Comparison of ENCODE assay signal across 1 cellular context in the genomic region with DNA sequence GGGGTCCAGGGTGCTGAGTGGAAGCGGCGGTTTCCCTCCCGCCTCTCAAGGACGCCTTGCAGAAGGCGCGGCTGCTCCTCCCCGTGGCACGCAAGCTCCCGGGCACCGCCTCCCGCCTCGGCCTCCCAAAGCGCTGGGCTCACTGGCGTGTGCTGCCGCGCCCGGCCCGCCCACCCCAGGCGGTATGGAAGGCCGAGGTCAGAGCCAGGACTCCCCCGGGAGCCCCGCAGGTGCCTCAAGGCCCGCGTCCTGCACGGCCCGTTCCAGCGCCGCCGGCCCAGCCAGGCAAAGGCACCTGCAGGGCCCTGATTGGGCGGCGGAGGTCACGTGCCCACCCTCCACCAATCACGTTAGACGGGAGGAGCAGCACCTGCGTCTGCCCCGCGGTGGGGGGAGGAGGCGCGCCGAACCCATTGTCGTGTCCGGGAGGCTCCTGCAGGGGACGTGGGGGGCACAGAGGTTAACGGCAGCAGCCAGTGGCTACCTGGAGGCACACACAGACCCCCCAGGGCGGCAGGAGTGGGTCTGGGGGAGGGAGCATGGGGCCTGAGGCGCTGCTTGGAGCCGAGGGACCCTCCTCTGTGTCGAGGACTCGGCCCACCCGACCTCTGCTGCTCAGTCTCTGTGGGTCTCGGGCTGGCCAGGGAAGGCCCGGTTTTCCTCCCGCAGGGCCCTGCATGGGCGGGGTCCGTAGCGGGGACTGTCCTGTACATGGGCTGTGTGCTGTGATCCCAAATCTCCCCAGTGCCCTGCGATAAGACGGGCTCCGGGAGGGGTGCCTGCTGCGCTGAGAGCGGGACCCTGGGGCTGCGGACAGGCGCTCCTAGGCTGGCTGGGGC.
TF ChIP-seq lines count a peak whose summit lies in the region.

No MANE protein-coding gene starts in this region.

TF ChIP-seq in GM12878, 131 proteins besides CTCF, POLR2A, EP300 and RAD21 (continued from another document):
- TF ChIP-seq TARDBP (IDR thresholded peaks at IDR 0.05; ENCODE audit: borderline replicate concordance) (no peak), CBX5 (IDR thresholded peaks at IDR 0.05; ENCODE audit: low read depth) (no peak), MTA2 (IDR thresholded peaks at IDR 0.05; ENCODE audit: low read depth) (no peak), KDM1A (IDR thresholded peaks at IDR 0.05; ENCODE audit: borderline replicate concordance) (no peak), STAT3 (IDR thresholded peaks at IDR 0.05; ENCODE audit: low read depth, low read length) (no peak), HDGF (IDR thresholded peaks at IDR 0.05) (peak; percentile 78), RB1 (IDR thresholded peaks at IDR 0.05; ENCODE audit: borderline replicate concordance) (0 out of 2 replicates have a peak, but pooled peaks have one; percentile 25), RUNX3 (IDR thresholded peaks at IDR 0.05; ENCODE audit: low read length) (no peak), ZSCAN29 (IDR thresholded peaks at IDR 0.05) (no peak), RCOR1 (conservative IDR thresholded peaks at IDR 0.05; ENCODE audit: low read depth, low read length) (no peak), SREBF2 (IDR thresholded peaks at IDR 0.05; ENCODE audit: low read length) (no peak), WRNIP1 (IDR thresholded peaks at IDR 0.05; ENCODE audit: borderline replicate concordance, low read depth, low read length) (no peak), BCL11A (IDR thresholded peaks at IDR 0.05; ENCODE audit: low read depth, low read length) (no peak), ASH2L (IDR thresholded peaks at IDR 0.05; ENCODE audit: borderline replicate concordance, low read depth) (no peak), ZBED1 (IDR thresholded peaks at IDR 0.05; ENCODE audit: borderline replicate concordance) (no peak)
- TF ChIP-seq, protein P1, sequence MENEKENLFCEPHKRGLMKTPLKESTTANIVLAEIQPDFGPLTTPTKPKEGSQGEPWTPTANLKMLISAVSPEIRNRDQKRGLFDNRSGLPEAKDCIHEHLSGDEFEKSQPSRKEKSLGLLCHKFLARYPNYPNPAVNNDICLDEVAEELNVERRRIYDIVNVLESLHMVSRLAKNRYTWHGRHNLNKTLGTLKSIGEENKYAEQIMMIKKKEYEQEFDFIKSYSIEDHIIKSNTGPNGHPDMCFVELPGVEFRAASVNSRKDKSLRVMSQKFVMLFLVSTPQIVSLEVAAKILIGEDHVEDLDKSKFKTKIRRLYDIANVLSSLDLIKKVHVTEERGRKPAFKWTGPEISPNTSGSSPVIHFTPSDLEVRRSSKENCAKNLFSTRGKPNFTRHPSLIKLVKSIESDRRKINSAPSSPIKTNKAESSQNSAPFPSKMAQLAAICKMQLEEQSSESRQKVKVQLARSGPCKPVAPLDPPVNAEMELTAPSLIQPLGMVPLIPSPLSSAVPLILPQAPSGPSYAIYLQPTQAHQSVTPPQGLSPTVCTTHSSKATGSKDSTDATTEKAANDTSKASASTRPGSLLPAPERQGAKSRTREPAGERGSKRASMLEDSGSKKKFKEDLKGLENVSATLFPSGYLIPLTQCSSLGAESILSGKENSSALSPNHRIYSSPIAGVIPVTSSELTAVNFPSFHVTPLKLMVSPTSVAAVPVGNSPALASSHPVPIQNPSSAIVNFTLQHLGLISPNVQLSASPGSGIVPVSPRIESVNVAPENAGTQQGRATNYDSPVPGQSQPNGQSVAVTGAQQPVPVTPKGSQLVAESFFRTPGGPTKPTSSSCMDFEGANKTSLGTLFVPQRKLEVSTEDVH (IDR thresholded peaks at IDR 0.05; ENCODE audit: low read depth, partially characterized antibody), result no peak
- TF ChIP-seq, protein P2, sequence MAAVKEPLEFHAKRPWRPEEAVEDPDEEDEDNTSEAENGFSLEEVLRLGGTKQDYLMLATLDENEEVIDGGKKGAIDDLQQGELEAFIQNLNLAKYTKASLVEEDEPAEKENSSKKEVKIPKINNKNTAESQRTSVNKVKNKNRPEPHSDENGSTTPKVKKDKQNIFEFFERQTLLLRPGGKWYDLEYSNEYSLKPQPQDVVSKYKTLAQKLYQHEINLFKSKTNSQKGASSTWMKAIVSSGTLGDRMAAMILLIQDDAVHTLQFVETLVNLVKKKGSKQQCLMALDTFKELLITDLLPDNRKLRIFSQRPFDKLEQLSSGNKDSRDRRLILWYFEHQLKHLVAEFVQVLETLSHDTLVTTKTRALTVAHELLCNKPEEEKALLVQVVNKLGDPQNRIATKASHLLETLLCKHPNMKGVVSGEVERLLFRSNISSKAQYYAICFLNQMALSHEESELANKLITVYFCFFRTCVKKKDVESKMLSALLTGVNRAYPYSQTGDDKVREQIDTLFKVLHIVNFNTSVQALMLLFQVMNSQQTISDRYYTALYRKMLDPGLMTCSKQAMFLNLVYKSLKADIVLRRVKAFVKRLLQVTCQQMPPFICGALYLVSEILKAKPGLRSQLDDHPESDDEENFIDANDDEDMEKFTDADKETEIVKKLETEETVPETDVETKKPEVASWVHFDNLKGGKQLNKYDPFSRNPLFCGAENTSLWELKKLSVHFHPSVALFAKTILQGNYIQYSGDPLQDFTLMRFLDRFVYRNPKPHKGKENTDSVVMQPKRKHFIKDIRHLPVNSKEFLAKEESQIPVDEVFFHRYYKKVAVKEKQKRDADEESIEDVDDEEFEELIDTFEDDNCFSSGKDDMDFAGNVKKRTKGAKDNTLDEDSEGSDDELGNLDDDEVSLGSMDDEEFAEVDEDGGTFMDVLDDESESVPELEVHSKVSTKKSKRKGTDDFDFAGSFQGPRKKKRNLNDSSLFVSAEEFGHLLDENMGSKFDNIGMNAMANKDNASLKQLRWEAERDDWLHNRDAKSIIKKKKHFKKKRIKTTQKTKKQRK (IDR thresholded peaks at IDR 0.05; ENCODE audit: low read depth, low read length), result no peak
- TF ChIP-seq, protein P3, sequence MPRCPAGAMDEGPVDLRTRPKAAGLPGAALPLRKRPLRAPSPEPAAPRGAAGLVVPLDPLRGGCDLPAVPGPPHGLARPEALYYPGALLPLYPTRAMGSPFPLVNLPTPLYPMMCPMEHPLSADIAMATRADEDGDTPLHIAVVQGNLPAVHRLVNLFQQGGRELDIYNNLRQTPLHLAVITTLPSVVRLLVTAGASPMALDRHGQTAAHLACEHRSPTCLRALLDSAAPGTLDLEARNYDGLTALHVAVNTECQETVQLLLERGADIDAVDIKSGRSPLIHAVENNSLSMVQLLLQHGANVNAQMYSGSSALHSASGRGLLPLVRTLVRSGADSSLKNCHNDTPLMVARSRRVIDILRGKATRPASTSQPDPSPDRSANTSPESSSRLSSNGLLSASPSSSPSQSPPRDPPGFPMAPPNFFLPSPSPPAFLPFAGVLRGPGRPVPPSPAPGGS (IDR thresholded peaks at IDR 0.05; ENCODE audit: borderline replicate concordance, insufficient read depth, low read depth, low read length, poor library complexity, severe bottlenecking), result no peak
- TF ChIP-seq, protein P4, sequence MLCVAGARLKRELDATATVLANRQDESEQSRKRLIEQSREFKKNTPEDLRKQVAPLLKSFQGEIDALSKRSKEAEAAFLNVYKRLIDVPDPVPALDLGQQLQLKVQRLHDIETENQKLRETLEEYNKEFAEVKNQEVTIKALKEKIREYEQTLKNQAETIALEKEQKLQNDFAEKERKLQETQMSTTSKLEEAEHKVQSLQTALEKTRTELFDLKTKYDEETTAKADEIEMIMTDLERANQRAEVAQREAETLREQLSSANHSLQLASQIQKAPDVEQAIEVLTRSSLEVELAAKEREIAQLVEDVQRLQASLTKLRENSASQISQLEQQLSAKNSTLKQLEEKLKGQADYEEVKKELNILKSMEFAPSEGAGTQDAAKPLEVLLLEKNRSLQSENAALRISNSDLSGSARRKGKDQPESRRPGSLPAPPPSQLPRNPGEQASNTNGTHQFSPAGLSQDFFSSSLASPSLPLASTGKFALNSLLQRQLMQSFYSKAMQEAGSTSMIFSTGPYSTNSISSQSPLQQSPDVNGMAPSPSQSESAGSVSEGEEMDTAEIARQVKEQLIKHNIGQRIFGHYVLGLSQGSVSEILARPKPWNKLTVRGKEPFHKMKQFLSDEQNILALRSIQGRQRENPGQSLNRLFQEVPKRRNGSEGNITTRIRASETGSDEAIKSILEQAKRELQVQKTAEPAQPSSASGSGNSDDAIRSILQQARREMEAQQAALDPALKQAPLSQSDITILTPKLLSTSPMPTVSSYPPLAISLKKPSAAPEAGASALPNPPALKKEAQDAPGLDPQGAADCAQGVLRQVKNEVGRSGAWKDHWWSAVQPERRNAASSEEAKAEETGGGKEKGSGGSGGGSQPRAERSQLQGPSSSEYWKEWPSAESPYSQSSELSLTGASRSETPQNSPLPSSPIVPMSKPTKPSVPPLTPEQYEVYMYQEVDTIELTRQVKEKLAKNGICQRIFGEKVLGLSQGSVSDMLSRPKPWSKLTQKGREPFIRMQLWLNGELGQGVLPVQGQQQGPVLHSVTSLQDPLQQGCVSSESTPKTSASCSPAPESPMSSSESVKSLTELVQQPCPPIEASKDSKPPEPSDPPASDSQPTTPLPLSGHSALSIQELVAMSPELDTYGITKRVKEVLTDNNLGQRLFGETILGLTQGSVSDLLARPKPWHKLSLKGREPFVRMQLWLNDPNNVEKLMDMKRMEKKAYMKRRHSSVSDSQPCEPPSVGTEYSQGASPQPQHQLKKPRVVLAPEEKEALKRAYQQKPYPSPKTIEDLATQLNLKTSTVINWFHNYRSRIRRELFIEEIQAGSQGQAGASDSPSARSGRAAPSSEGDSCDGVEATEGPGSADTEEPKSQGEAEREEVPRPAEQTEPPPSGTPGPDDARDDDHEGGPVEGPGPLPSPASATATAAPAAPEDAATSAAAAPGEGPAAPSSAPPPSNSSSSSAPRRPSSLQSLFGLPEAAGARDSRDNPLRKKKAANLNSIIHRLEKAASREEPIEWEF (IDR thresholded peaks at IDR 0.05; ENCODE audit: insufficient replicate concordance, low read depth, low read length), result no peak
